ENCODE assay signal across 2 cellular contexts in the genomic region with DNA sequence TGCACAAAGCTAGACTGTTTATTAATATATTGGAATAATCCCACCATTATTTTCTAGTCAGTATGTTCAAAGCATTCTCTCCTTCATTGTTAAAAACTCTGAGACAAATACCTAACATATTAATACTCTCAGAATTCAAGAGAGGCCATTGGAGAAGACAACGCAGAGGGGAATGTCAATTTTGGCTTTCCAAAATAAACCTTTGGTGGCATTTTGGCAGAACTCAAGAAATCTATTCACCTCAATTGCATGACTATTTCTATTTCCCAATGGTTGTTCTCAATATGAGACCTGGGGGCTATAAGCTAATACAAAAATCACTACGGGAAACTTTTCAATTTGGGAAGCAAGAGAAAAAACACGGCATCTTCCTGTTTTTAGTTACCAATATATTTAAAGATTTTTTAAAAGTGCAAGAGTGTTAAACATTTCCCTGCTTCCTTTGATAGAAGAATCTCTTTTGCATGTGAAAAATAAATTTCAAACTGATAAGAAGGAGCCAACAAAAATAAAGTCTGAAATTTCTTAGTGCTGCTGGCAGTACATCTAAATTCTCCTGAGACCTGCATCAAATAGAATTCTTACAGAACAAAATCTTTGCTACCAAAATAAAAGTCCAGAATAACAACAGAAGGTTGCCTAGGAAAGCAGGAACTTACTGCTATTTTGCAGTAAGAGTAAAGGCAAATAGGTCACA.
TF ChIP-seq lines count a peak whose summit lies in the region.

No MANE protein-coding gene starts in this region.

TF ChIP-seq in H1, 55 proteins besides CTCF, POLR2A, EP300 and RAD21:
- TF ChIP-seq E2F6 (IDR thresholded peaks at IDR 0.05) (no peak), ASH2L (IDR thresholded peaks at IDR 0.05; ENCODE audit: low read length) (no peak), CEBPB (IDR thresholded peaks at IDR 0.05; ENCODE audit: low read depth, low read length) (no peak), JUND (IDR thresholded peaks at IDR 0.05; ENCODE audit: low read length) (no peak), TBP (IDR thresholded peaks at IDR 0.05; ENCODE audit: low read depth, low read length) (no peak), SP4 (IDR thresholded peaks at IDR 0.05; ENCODE audit: low read length) (no peak), NANOG (IDR thresholded peaks at IDR 0.05; ENCODE audit: insufficient read depth, low read depth, low read length, poor library complexity, severe bottlenecking) (no peak), HDAC2 (IDR thresholded peaks at IDR 0.05; ENCODE audit: borderline replicate concordance in 1 of 2, low read depth in 2 of 2, low read length in 2 of 2) (no peak), KDM4A (IDR thresholded peaks at IDR 0.05; ENCODE audit: low read depth, low read length, severe bottlenecking) (no peak), SIN3A (conservative IDR thresholded peaks at IDR 0.05 in 1 of 2, IDR thresholded peaks at IDR 0.05 in 1 of 2; ENCODE audit: low read depth in 1 of 2, low read length in 2 of 2) (no peak), RBBP5 (IDR thresholded peaks at IDR 0.05; ENCODE audit: borderline replicate concordance, low read depth, low read length) (no peak), CHD2 (IDR thresholded peaks at IDR 0.05; ENCODE audit: low read length) (no peak), NRF1 (IDR thresholded peaks at IDR 0.05; ENCODE audit: low read depth, low read length) (no peak)

TF ChIP-seq in neural cell, 6 proteins besides CTCF, POLR2A, EP300 and RAD21:
- TF ChIP-seq SMC3 (conservative IDR thresholded peaks at IDR 0.05; ENCODE audit: poor library complexity) = no peak
- TF ChIP-seq POLR2AphosphoS5 (IDR thresholded peaks at IDR 0.05) = no peak
- no peak for TF ChIP-seq MXI1 (conservative IDR thresholded peaks at IDR 0.05; ENCODE audit: poor library complexity, severe bottlenecking)
- TF ChIP-seq REST (IDR thresholded peaks at IDR 0.05; ENCODE audit: borderline replicate concordance) = no peak
